ENCODE assay signal across 2 cellular contexts in genomic region chr16:84780063-84780462, GRCh38.
TF ChIP-seq lines count a peak whose summit lies in the region.

No MANE protein-coding gene starts in this region.

TF ChIP-seq in IMR-90, 13 proteins besides CTCF, POLR2A, EP300 and RAD21:
- TF ChIP-seq CEBPB (IDR thresholded peaks at IDR 0.05; ENCODE audit: low read depth, low read length), result no peak
- TF ChIP-seq ELK1 (IDR thresholded peaks at IDR 0.05; ENCODE audit: borderline replicate concordance, low read depth, low read length), result no peak
- no peak for TF ChIP-seq USF2 (IDR thresholded peaks at IDR 0.05; ENCODE audit: low read depth, low read length)
- no peak for TF ChIP-seq FOS (IDR thresholded peaks at IDR 0.05; ENCODE audit: low read depth, low read length)
- TF ChIP-seq RCOR1 (IDR thresholded peaks at IDR 0.05; ENCODE audit: insufficient replicate concordance, low read length), result no peak
- TF ChIP-seq RFX5 (IDR thresholded peaks at IDR 0.05; ENCODE audit: low read depth, low read length), result no peak
- no peak for TF ChIP-seq BHLHE40 (IDR thresholded peaks at IDR 0.05; ENCODE audit: low read depth, low read length)
- no peak for TF ChIP-seq NFE2L2 (IDR thresholded peaks at IDR 0.05; ENCODE audit: low read depth, low read length)
- TF ChIP-seq SMC3 (IDR thresholded peaks at IDR 0.05; ENCODE audit: low read depth, low read length), result no peak
- no peak for TF ChIP-seq MAZ (IDR thresholded peaks at IDR 0.05; ENCODE audit: borderline replicate concordance, low read depth, low read length)
- no peak for TF ChIP-seq CHD1 (IDR thresholded peaks at IDR 0.05; ENCODE audit: low read depth, low read length)
- TF ChIP-seq MAFK (IDR thresholded peaks at IDR 0.05; ENCODE audit: low read depth, low read length), result no peak

TF ChIP-seq in K562, 482 proteins besides CTCF, POLR2A, EP300 and RAD21:
- TF ChIP-seq NR4A1 (CRISPR knock-in tag; IDR thresholded peaks at IDR 0.05), result no peak
- TF ChIP-seq NR4A1 (tag; IDR thresholded peaks at IDR 0.05), result no peak
- TF ChIP-seq POLR2AphosphoS5 (IDR thresholded peaks at IDR 0.05; ENCODE audit: control insufficient read depth, insufficient read depth, low read depth, low read length), result peak; percentile 36; the same call in 1 of the 2 replicates
